Comparison of ENCODE assay signal across 8 cellular contexts in the genomic region with DNA sequence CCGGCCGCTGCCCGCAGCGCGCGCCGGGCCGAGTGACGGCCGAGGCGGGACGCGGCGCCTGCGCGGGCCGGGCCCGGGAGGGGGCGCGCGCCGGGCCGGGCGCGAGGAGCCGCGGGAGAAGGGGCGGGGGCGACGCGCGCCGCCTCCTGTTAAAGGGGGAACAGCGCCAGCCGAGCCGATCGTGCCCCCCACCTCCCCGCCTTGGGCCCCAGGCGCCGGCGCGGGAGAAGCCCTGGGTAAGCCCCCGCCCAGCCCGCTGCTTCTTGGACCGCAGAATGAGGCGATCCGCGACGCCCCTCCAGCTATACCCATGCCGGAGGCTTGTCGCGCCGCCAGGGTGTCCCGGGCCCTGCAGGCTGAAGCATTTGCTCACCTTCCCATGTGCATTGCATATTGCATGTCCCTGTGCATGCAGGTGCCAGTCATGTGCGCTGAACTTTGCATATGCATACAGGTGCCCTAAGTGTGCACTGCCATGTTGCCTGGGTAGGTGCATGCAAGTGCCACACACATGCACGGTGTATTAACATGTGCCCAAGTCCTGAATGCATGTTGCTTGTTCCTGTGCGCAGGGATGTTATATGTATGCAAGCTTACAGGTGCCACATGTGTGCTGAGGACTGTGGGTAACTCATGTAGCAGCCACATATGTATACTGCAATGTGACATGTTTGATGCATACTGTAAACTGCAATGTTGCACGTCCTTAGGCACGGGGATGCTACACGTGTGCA. TPM values are rescaled to one million over a fixed set of nuclear protein-coding genes. Genes with fewer than 3 reads are reported as not detected.
DNase-seq lines count a peak whose midpoint lies in the region; ATAC-seq and TF ChIP-seq lines count a peak whose summit lies in the region.

A gene with protein sequence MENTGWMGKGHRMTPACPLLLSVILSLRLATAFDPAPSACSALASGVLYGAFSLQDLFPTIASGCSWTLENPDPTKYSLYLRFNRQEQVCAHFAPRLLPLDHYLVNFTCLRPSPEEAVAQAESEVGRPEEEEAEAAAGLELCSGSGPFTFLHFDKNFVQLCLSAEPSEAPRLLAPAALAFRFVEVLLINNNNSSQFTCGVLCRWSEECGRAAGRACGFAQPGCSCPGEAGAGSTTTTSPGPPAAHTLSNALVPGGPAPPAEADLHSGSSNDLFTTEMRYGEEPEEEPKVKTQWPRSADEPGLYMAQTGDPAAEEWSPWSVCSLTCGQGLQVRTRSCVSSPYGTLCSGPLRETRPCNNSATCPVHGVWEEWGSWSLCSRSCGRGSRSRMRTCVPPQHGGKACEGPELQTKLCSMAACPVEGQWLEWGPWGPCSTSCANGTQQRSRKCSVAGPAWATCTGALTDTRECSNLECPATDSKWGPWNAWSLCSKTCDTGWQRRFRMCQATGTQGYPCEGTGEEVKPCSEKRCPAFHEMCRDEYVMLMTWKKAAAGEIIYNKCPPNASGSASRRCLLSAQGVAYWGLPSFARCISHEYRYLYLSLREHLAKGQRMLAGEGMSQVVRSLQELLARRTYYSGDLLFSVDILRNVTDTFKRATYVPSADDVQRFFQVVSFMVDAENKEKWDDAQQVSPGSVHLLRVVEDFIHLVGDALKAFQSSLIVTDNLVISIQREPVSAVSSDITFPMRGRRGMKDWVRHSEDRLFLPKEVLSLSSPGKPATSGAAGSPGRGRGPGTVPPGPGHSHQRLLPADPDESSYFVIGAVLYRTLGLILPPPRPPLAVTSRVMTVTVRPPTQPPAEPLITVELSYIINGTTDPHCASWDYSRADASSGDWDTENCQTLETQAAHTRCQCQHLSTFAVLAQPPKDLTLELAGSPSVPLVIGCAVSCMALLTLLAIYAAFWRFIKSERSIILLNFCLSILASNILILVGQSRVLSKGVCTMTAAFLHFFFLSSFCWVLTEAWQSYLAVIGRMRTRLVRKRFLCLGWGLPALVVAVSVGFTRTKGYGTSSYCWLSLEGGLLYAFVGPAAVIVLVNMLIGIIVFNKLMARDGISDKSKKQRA (N-terminal part only) (minus strand): TSS at position 34 of the 734 bp plus-strand sequence. CDS start 7,119 bp downstream, outside the sequence.

- no peak for TF ChIP-seq POLR2A in gastroesophageal sphincter (IDR thresholded peaks at IDR 0.05)
- TF ChIP-seq POLR2A in prostate gland (IDR thresholded peaks at IDR 0.05): no peak

- WGBS in gastroesophageal sphincter (ENCODE audit: low coverage in 1 of 2), 2 donors: 24 to 40% methylated on average over 2 to 3 of the region's 60 CpGs
- 8% methylated on average over 21 of the region's 60 CpGs for WGBS in prostate gland

- peak within 1 kb of the TSS in 1 of 3 donors; percentile 86 for H3K27ac Mint-ChIP-seq in IgD-negative memory B cell
- no peak within 1 kb of the TSS for H3K27ac Mint-ChIP-seq in activated T-cell treated with anti-CD3 and anti-CD28 coated beads, Interleukin-2, amount 50 U/mL, for 24 hours

- H3K27me3 ChIP-seq in gastroesophageal sphincter (peaks cover 29% of the 10 kb centered on the region), prostate gland (replicated peaks; ENCODE audit: insufficient read depth) (no peaks in the 10 kb centered on the region)

- peak in 2 of 4 experiments; percentile 8 to 18 for TF ChIP-seq CTCF in gastroesophageal sphincter (IDR thresholded peaks at IDR 0.05)
- TF ChIP-seq CTCF in prostate gland (IDR thresholded peaks at IDR 0.05): peak in 1 of 4 experiments; percentile 21

- H3K9me3 Mint-ChIP-seq in IgD-negative memory B cell: no peaks in the 10 kb centered on the region
- H3K9me3 Mint-ChIP-seq in activated T-cell treated with anti-CD3 and anti-CD28 coated beads, Interleukin-2, amount 50 U/mL, for 24 hours: no peaks in the 10 kb centered on the region

- H3K9me3 ChIP-seq in gastroesophageal sphincter (no peaks in the 10 kb centered on the region), prostate gland (no peaks in the 10 kb centered on the region)

- peaks cover 8 to 14% (median 13%) of the 10 kb centered on the region in 3 donors for H3K4me1 Mint-ChIP-seq in IgD-negative memory B cell
- H3K4me1 Mint-ChIP-seq in activated T-cell treated with anti-CD3 and anti-CD28 coated beads, Interleukin-2, amount 50 U/mL, for 24 hours (ENCODE audit: low read depth): peaks cover 42% of the 10 kb centered on the region

- H3K27ac ChIP-seq in gastroesophageal sphincter (peak within 1 kb of the TSS in 2 of 4 donors; percentile 17 to 68), prostate gland (no peak within 1 kb of the TSS)

- DNase-seq in COLO668 (lab: John Stamatoyannopoulos, UW; ENCODE audit: unreplicated experiment): peak; percentile 76
- peak; percentile 60 for DNase-seq in activated T-cell treated with anti-CD3 and anti-CD28 coated beads, Interleukin-2, amount 50 U/mL, for 24 hours
- no peak for DNase-seq in prostate gland (ENCODE audit: low spot score)
- no peak for DNase-seq in EL
- DNase-seq in GOT3 (lab: John Stamatoyannopoulos, UW): no peak

- peak within 1 kb of the TSS; percentile 25 to 91 (median 82) for H3K4me3 Mint-ChIP-seq in IgD-negative memory B cell
- H3K4me3 Mint-ChIP-seq in activated T-cell treated with anti-CD3 and anti-CD28 coated beads, Interleukin-2, amount 50 U/mL, for 24 hours: peak within 1 kb of the TSS; percentile 66

- no peak for TF ChIP-seq EP300 in gastroesophageal sphincter (IDR thresholded peaks at IDR 0.05)

- no peaks in the 10 kb centered on the region for H3K36me3 Mint-ChIP-seq in IgD-negative memory B cell
- no peaks in the 10 kb centered on the region for H3K36me3 Mint-ChIP-seq in activated T-cell treated with anti-CD3 and anti-CD28 coated beads, Interleukin-2, amount 50 U/mL, for 24 hours (ENCODE audit: low read depth)

- H3K4me3 ChIP-seq in gastroesophageal sphincter: peak within 1 kb of the TSS; percentile 64 to 65
- H3K4me3 ChIP-seq in prostate gland: peak within 1 kb of the TSS; percentile 37 to 48

- intact Hi-C loops in prostate gland (cut with DNase I): loop anchor here (2.0 to 10.0 kb wide), 3 partner anchors 24 to 300 kb away; no protein-coding TSS in a partner anchor

- H3K27me3 Mint-ChIP-seq in IgD-negative memory B cell: peaks cover 13% of the 10 kb centered on the region
- peaks cover 37% of the 10 kb centered on the region for H3K27me3 Mint-ChIP-seq in activated T-cell treated with anti-CD3 and anti-CD28 coated beads, Interleukin-2, amount 50 U/mL, for 24 hours

- peak; percentile 32 for ATAC-seq in gastroesophageal sphincter
- no peak for ATAC-seq in GM21717 (IDR thresholded peaks at IDR 0.05; ENCODE audit: unreplicated experiment)

- H3K36me3 ChIP-seq in gastroesophageal sphincter (no peaks in the 10 kb centered on the region), prostate gland (no peaks in the 10 kb centered on the region)

- peaks cover 0 to 51% (median 32%) of the 10 kb centered on the region in 3 donors for H3K4me1 ChIP-seq in gastroesophageal sphincter
- peaks cover 4% of the 10 kb centered on the region for H3K4me1 ChIP-seq in prostate gland (replicated peaks)

RNA-seq across cellular contexts. Expression of the gene that starts here (rescaled TPM):
- 0.97 TPM for polyA plus RNA-seq in IgD-negative memory B cell
- total RNA-seq in gastroesophageal sphincter: 1 to 10 TPM; 1.7 to 6.0 (median 3.2) TPM
- 10 to 100 TPM in 1 of 2 donors, 1 to 10 TPM in 1; 3.0 to 10.2 TPM for total RNA-seq in prostate gland

Comparison
In these comparisons a context has a peak if more than half of its experiments do, and no peak if none do; other contexts are left out.
1. DNase-seq: peak in COLO668 (single experiment) and activated T-cell treated with anti-CD3 and anti-CD28 coated beads, Interleukin-2, amount 50 U/mL, for 24 hours (single experiment); none in prostate gland (single experiment), EL (single experiment) and GOT3 (single experiment).